In genomic region chr20:48827880-48828733, GRCh38 we compare ENCODE assay signal across 1 cellular context.
TF ChIP-seq lines count a peak whose summit lies in the region.

Gene PREX1, minus strand, starts transcription at chr20:48827999. Its CDS starts 139 bp downstream, at chr20:48827860.

TF ChIP-seq in GM12878, 131 proteins besides CTCF, POLR2A, EP300 and RAD21 (continued from another document):
- TF ChIP-seq DPF2 (IDR thresholded peaks at IDR 0.05): peak; percentile 96
- TF ChIP-seq EGR1 (IDR thresholded peaks at IDR 0.05; ENCODE audit: borderline replicate concordance in 1 of 2, low read depth in 2 of 2, low read length in 2 of 2): peak in 1 of 2 experiments; percentile 91; a peak in 2 of 3 replicates
- no peak for TF ChIP-seq E2F8 (IDR thresholded peaks at IDR 0.05; ENCODE audit: low read depth, partially characterized antibody)
- TF ChIP-seq TAF1 (IDR thresholded peaks at IDR 0.05; ENCODE audit: borderline replicate concordance, low read depth, low read length): no peak; the same call in 1 of the 2 replicates
- TF ChIP-seq BACH1 (IDR thresholded peaks at IDR 0.05; ENCODE audit: borderline replicate concordance): peak; percentile 91
- peak; percentile 67; the same call in 1 of the 2 replicates for TF ChIP-seq ZNF592 (IDR thresholded peaks at IDR 0.05)
- TF ChIP-seq CHD2 (IDR thresholded peaks at IDR 0.05; ENCODE audit: borderline replicate concordance, low read depth, low read length): peak; percentile 54; the same call in 1 of the 2 replicates
- TF ChIP-seq IRF3 (IDR thresholded peaks at IDR 0.05): peak; percentile 59; the same call in 1 of the 2 replicates
- peak; percentile 69 for TF ChIP-seq ZNF217 (IDR thresholded peaks at IDR 0.05)
- no peak for TF ChIP-seq ATF2 (IDR thresholded peaks at IDR 0.05; ENCODE audit: low read length)
- TF ChIP-seq SMC3 (IDR thresholded peaks at IDR 0.05; ENCODE audit: borderline replicate concordance, low read length): no peak; the same call in 1 of the 2 replicates
- TF ChIP-seq SUZ12 (IDR thresholded peaks at IDR 0.05; ENCODE audit: unreplicated experiment): no peak
- TF ChIP-seq BHLHE40 (IDR thresholded peaks at IDR 0.05; ENCODE audit: borderline replicate concordance in 1 of 2, low read depth in 2 of 2, low read length in 1 of 2): peak; percentile 69 to 95; a peak in 3 of 4 replicates
- 0 out of 2 replicates have a peak, but pooled peaks have one; percentile 18 for TF ChIP-seq NR2C1 (IDR thresholded peaks at IDR 0.05)
- TF ChIP-seq GATAD2B (conservative IDR thresholded peaks at IDR 0.05; ENCODE audit: low read depth): peak; percentile 99
- peak; percentile 83 for TF ChIP-seq NFXL1 (IDR thresholded peaks at IDR 0.05; ENCODE audit: borderline replicate concordance)
- TF ChIP-seq ZSCAN29 (IDR thresholded peaks at IDR 0.05): peak; percentile 60; the same call in 1 of the 2 replicates
- TF ChIP-seq E4F1 (IDR thresholded peaks at IDR 0.05; ENCODE audit: borderline replicate concordance, partially characterized antibody): no peak
- peak; percentile 54; the same call in 1 of the 2 replicates for TF ChIP-seq RUNX3 (IDR thresholded peaks at IDR 0.05; ENCODE audit: low read length)
- peak; percentile 93 for TF ChIP-seq ZNF207 (IDR thresholded peaks at IDR 0.05; ENCODE audit: borderline replicate concordance)
- TF ChIP-seq IKZF1 (conservative IDR thresholded peaks at IDR 0.05): peak; percentile 94
- peak; percentile 68 for TF ChIP-seq RELA (IDR thresholded peaks at IDR 0.05; ENCODE audit: borderline replicate concordance, partially characterized antibody)
- peak; percentile 70 for TF ChIP-seq SMARCA5 (IDR thresholded peaks at IDR 0.05)
- TF ChIP-seq MTA2 (IDR thresholded peaks at IDR 0.05; ENCODE audit: low read depth): no peak
- peak; percentile 40; the same call in 1 of the 2 replicates for TF ChIP-seq CREB1 (IDR thresholded peaks at IDR 0.05; ENCODE audit: low read depth)
- 0 out of 2 replicates have a peak, but pooled peaks have one; percentile 48 for TF ChIP-seq TCF3 (IDR thresholded peaks at IDR 0.05; ENCODE audit: borderline replicate concordance, insufficient read depth, low read depth, low read length)
- TF ChIP-seq BCLAF1 (IDR thresholded peaks at IDR 0.05): 0 out of 2 replicates have a peak, but pooled peaks have one; percentile 52
- TF ChIP-seq NR2F1 (conservative IDR thresholded peaks at IDR 0.05): peak; percentile 85
- no peak for TF ChIP-seq HCFC1 (IDR thresholded peaks at IDR 0.05; ENCODE audit: low read length)
- TF ChIP-seq JUNB (IDR thresholded peaks at IDR 0.05): peak; percentile 68
- TF ChIP-seq NKRF (conservative IDR thresholded peaks at IDR 0.05): peak; percentile 84
- TF ChIP-seq YY1 (IDR thresholded peaks at IDR 0.05; ENCODE audit: low read depth, low read length): peak; percentile 87
- peak; percentile 96 for TF ChIP-seq LARP7 (IDR thresholded peaks at IDR 0.05)
- TF ChIP-seq PAX5 (IDR thresholded peaks at IDR 0.05; ENCODE audit: borderline replicate concordance, low read depth, low read length): 0 out of 2 replicates have a peak, but pooled peaks have one; percentile 31
- 0 out of 2 replicates have a peak, but pooled peaks have one; percentile 50 for TF ChIP-seq ZNF24 (IDR thresholded peaks at IDR 0.05)
- TF ChIP-seq STAT1 (conservative IDR thresholded peaks at IDR 0.05): 0 out of 2 replicates have a peak, but pooled peaks have one; percentile 58
